ENCODE assay signal across 8 cellular contexts in the genomic region with DNA sequence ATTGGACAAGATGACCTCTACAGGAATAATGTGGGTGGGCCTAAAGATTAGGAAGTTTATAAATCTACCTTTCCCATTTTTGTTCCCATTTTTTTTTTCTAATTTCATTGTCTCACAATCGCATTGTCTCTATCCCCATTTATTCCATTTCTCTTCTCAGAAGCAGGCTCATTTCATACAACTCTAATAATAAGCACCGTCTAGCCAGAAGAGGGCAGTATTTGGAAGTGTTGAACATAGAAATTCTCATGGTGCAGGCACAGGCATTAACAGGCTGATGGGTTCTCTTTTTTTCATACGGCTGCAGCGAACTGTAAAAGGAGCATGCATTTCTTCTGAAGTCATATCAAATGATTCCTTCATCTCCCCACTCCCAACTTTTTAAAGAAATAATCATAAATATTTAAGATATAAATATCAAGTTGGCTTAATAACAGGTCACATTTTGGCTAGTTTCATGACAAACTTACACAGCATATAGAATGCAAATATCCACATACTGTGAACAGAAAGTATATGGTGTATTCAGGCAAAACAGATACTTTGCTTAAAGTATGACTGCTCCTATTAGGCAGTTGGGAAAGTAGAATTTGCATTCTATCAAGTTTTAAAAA.
DNase-seq lines count a peak whose midpoint lies in the region; ATAC-seq, FAIRE-seq and TF ChIP-seq lines count a peak whose summit lies in the region.

No MANE protein-coding gene starts in this region.

- intact Hi-C loops in kidney (cut with DNase I) = loop anchor here (10.0 kb wide), 1 partner anchor 302 kb away; no protein-coding TSS in a partner anchor

- FAIRE-seq in kidney (lab: Jason Lieb, UNC) = peak; percentile 83

- peaks cover 20% of the 10 kb centered on the region for H3K27me3 Mint-ChIP-seq in activated naive CD8-positive, alpha-beta T cell treated with anti-CD3 and anti-CD28 coated beads, Interleukin-2, amount 50 U/mL, for 24 hours

- H3K27ac Mint-ChIP-seq in activated naive CD8-positive, alpha-beta T cell treated with anti-CD3 and anti-CD28 coated beads, Interleukin-2, amount 50 U/mL, for 24 hours = no peak overlapping the region

- in situ Hi-C loops in G401 (cut with HindIII; ENCODE audit: low sequenced_read_pairs) = no loop called here
- in situ Hi-C loops in brain microvascular endothelial cell (cut with HindIII; ENCODE audit: low pct_ligation_motif_present, low sequenced_read_pairs) = no loop called here

- WGBS in tibial nerve, 2 donors = 13 to 15% methylated on average over 4 of the region's 4 CpGs

- H3K9me3 Mint-ChIP-seq in activated naive CD8-positive, alpha-beta T cell treated with anti-CD3 and anti-CD28 coated beads, Interleukin-2, amount 50 U/mL, for 24 hours = no peaks in the 10 kb centered on the region

- no peaks in the 10 kb centered on the region for H3K36me3 Mint-ChIP-seq in activated naive CD8-positive, alpha-beta T cell treated with anti-CD3 and anti-CD28 coated beads, Interleukin-2, amount 50 U/mL, for 24 hours (ENCODE audit: low read depth)

- DNase-seq in G401 (ENCODE audit: low spot score) (peak; percentile 85), NCI-H774 (lab: John Stamatoyannopoulos, UW) (peak; percentile 56), brain microvascular endothelial cell (peak; percentile 82), kidney (no peak), tibial nerve (ENCODE audit: low spot score in 2 of 2) (peak in 1 of 2 donors; percentile 86)
- no peak for DNase-seq in activated naive CD8-positive, alpha-beta T cell treated with anti-CD3 and anti-CD28 coated beads, Interleukin-2, amount 50 U/mL, for 24 hours

- H3K36me3 ChIP-seq in brain microvascular endothelial cell (replicated peaks) (no peaks in the 10 kb centered on the region), kidney (ENCODE audit: control insufficient read depth in 1 of 2, insufficient read depth in 2 of 2, low read length in 2 of 2) (no peaks in the 10 kb centered on the region), tibial nerve (no peaks in the 10 kb centered on the region)

- H3K4me3 ChIP-seq in brain microvascular endothelial cell (ENCODE audit: low read depth, low read length) = no peak overlapping the region
- no peak overlapping the region for H3K4me3 ChIP-seq in kidney (ENCODE audit: low read length in 2 of 2)
- no peak overlapping the region for H3K4me3 ChIP-seq in tibial nerve

- no peak for TF ChIP-seq POLR2A in tibial nerve (IDR thresholded peaks at IDR 0.05)

- H3K4me1 Mint-ChIP-seq in activated naive CD8-positive, alpha-beta T cell treated with anti-CD3 and anti-CD28 coated beads, Interleukin-2, amount 50 U/mL, for 24 hours = no peaks in the 10 kb centered on the region

- no peak overlapping the region for H3K9ac ChIP-seq in kidney (ENCODE audit: low read length in 2 of 2)

- H3K27ac ChIP-seq in brain microvascular endothelial cell = no peak overlapping the region
- H3K27ac ChIP-seq in kidney (ENCODE audit: low read depth in 2 of 2, low read length in 2 of 2) = no peak overlapping the region
- no peak overlapping the region for H3K27ac ChIP-seq in tibial nerve

- ATAC-seq in GM21515 (IDR thresholded peaks at IDR 0.05; ENCODE audit: unreplicated experiment) (peak; percentile 88), HG03558 (IDR thresholded peaks at IDR 0.05; ENCODE audit: extremely low read depth, unreplicated experiment) (peak; percentile 59)
- ATAC-seq in activated naive CD8-positive, alpha-beta T cell treated with anti-CD3 and anti-CD28 coated beads, Interleukin-2, amount 50 U/mL, for 24 hours = no peak

- TF ChIP-seq CTCF in brain microvascular endothelial cell (IDR thresholded peaks at IDR 0.05; ENCODE audit: low read depth, low read length, missing control alignments) = peak; percentile 66
- TF ChIP-seq CTCF in kidney (IDR thresholded peaks at IDR 0.05; ENCODE audit: borderline replicate concordance, extremely low read depth, insufficient read depth) = peak; percentile 71
- TF ChIP-seq CTCF in tibial nerve (IDR thresholded peaks at IDR 0.05) = peak; percentile 45 to 64 (median 48)

- no peak for TF ChIP-seq EP300 in tibial nerve (IDR thresholded peaks at IDR 0.05)

- no peak overlapping the region for H3K4me3 Mint-ChIP-seq in activated naive CD8-positive, alpha-beta T cell treated with anti-CD3 and anti-CD28 coated beads, Interleukin-2, amount 50 U/mL, for 24 hours

- H3K4me1 ChIP-seq in kidney (ENCODE audit: control insufficient read depth in 1 of 2, insufficient read depth in 1 of 2, low read depth in 1 of 2, low read length in 2 of 2) (no peaks in the 10 kb centered on the region), tibial nerve (no peaks in the 10 kb centered on the region)

- H3K9me3 ChIP-seq in kidney (ENCODE audit: control insufficient read depth in 1 of 2, low read length in 2 of 2) (no peaks in the 10 kb centered on the region), tibial nerve (no peaks in the 10 kb centered on the region)

- H3K27me3 ChIP-seq in brain microvascular endothelial cell (replicated peaks) = no peaks in the 10 kb centered on the region
- no peaks in the 10 kb centered on the region for H3K27me3 ChIP-seq in tibial nerve

Comparison
In these comparisons a context has a peak if more than half of its experiments do, and no peak if none do; other contexts are left out.
1. DNase-seq: peak in G401 (single experiment), NCI-H774 (single experiment) and brain microvascular endothelial cell (single experiment); none in kidney (single experiment) and activated naive CD8-positive, alpha-beta T cell treated with anti-CD3 and anti-CD28 coated beads, Interleukin-2, amount 50 U/mL, for 24 hours (single experiment).
2. Peak in every context shown above with its lines, with median percentiles within 50 percentile points of each other: CTCF ChIP-seq.